ENCODE assay signal across 8 cellular contexts in the genomic region with DNA sequence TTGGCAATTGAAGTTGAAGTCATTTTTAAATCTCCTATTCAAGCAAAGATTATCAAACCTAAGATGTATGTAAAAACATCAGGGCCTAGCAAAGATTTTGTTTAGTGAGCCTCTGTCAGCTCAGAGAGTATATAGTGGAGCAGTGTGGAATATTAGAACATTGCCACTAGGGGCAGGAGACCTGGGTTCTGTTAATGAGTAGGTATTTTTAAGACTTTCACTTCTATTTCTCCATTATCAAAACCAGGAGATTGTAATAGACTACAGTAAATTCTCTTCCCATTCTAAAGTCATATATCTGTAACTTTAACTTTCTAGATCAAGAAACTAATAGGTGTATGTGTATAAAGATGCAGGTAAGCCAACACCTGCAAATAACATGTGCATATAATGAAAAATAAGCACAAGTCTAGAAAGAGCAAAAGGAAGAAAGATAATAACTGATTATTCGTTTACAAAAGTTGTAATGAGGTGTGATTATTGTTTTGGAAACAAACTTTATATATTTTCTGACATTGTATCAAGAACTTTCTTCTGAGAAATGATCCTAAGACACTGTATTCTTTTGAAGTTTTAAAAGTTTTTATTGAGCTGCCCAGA.
DNase-seq lines count a peak whose midpoint lies in the region; ATAC-seq and TF ChIP-seq lines count a peak whose summit lies in the region.

No MANE protein-coding gene starts in this region.

- TF ChIP-seq POLR2A in esophagus muscularis mucosa (IDR thresholded peaks at IDR 0.05; ENCODE audit: low read depth) = no peak

- H3K23ac ChIP-seq in mesenchymal stem cell (ENCODE audit: low read length in 2 of 2) = no peak overlapping the region

- TF ChIP-seq CTCF in esophagus muscularis mucosa (IDR thresholded peaks at IDR 0.05) = peak in 1 of 3 experiments; percentile 31

- peak; percentile 21 for DNase-seq in A172 (ENCODE audit: low spot score)
- peak; percentile 12 for DNase-seq in mesenchymal stem cell
- no peak for DNase-seq in HCEC 1CT
- DNase-seq in esophagus muscularis mucosa (ENCODE audit: extremely low spot score) = no peak

- no peak overlapping the region for H2BK5ac ChIP-seq in mesenchymal stem cell (ENCODE audit: low read depth, low read length, poor library complexity, severe bottlenecking)

- TF ChIP-seq EP300 in esophagus muscularis mucosa (IDR thresholded peaks at IDR 0.05) = no peak

- no peak overlapping the region for H3K14ac ChIP-seq in mesenchymal stem cell (ENCODE audit: low read length in 2 of 2)

- H3K4me1 ChIP-seq in mesenchymal stem cell (ENCODE audit: control insufficient read depth, insufficient read depth, low read depth, low read length) (no peaks in the 10 kb centered on the region), esophagus muscularis mucosa (no peaks in the 10 kb centered on the region)

- H3K36me3 ChIP-seq in mesenchymal stem cell (ENCODE audit: control insufficient read depth in 1 of 2, insufficient read depth in 2 of 2, low read depth in 1 of 2, low read length in 2 of 2) (peaks cover 0 to 8% of the 10 kb centered on the region in 2 experiments), esophagus muscularis mucosa (no peaks in the 10 kb centered on the region)

- no peak overlapping the region for H3K4me3 ChIP-seq in mesenchymal stem cell (ENCODE audit: insufficient read depth in 1 of 2, low read depth in 1 of 2, low read length in 2 of 2)
- no peak overlapping the region for H3K4me3 ChIP-seq in esophagus muscularis mucosa

- H3K79me1 ChIP-seq in mesenchymal stem cell (replicated peaks; ENCODE audit: low read length, poor library complexity, severe bottlenecking) = no peaks in the 10 kb centered on the region

- H3K27ac ChIP-seq in mesenchymal stem cell (ENCODE audit: low read length, poor library complexity, severe bottlenecking) (no peak overlapping the region), esophagus muscularis mucosa (replicated peaks in 1 of 4) (no peak overlapping the region)

- no peak overlapping the region for H2BK120ac ChIP-seq in mesenchymal stem cell (ENCODE audit: low read depth, low read length)

- H3K4ac ChIP-seq in mesenchymal stem cell (ENCODE audit: low read depth in 1 of 2, low read length in 2 of 2) = no peak overlapping the region

- no peak overlapping the region for H3K18ac ChIP-seq in mesenchymal stem cell (ENCODE audit: low read depth in 1 of 2, low read length in 2 of 2)

- H3K9me3 ChIP-seq in mesenchymal stem cell (ENCODE audit: control insufficient read depth, low read length) (no peaks in the 10 kb centered on the region), esophagus muscularis mucosa (no peaks in the 10 kb centered on the region)

- no peak overlapping the region for H2BK12ac ChIP-seq in mesenchymal stem cell (ENCODE audit: low read length in 2 of 2)

- H3K27me3 ChIP-seq in mesenchymal stem cell (ENCODE audit: control insufficient read depth in 1 of 2, insufficient read depth in 1 of 2, low read length in 2 of 2) = no peaks in the 10 kb centered on the region
- no peaks in the 10 kb centered on the region for H3K27me3 ChIP-seq in esophagus muscularis mucosa

- H3K4me2 ChIP-seq in mesenchymal stem cell (ENCODE audit: low read length, poor library complexity, severe bottlenecking) = no peak overlapping the region

- no CpG with 5 or more reads among the region's 1 CpG for WGBS in mesenchymal stem cell
- 43% methylated on average over 1 of the region's 1 CpG for WGBS in esophagus muscularis mucosa

- intact Hi-C loops in esophagus muscularis mucosa (cut with DNase I) = no loop called here

- no peak overlapping the region for H4K8ac ChIP-seq in mesenchymal stem cell (ENCODE audit: low read length)

- no peak overlapping the region for H2AK5ac ChIP-seq in mesenchymal stem cell (ENCODE audit: low read length, severe bottlenecking)

- H2BK15ac ChIP-seq in mesenchymal stem cell (ENCODE audit: low read depth, poor library complexity, severe bottlenecking) = no peak overlapping the region

- no peak overlapping the region for H2AFZ ChIP-seq in mesenchymal stem cell (ENCODE audit: low read depth, low read length)

- no peak overlapping the region for H3K9ac ChIP-seq in mesenchymal stem cell (ENCODE audit: low read length)

- no peak overlapping the region for H4K91ac ChIP-seq in mesenchymal stem cell (ENCODE audit: low read length)

- ATAC-seq in GM18519 (IDR thresholded peaks at IDR 0.05; ENCODE audit: low FRiP score, unreplicated experiment) (peak; percentile 73), HG03280 (IDR thresholded peaks at IDR 0.05; ENCODE audit: unreplicated experiment) (peak; percentile 76), SK-N-SH treated with all-trans-retinoic acid at 6 μM for 48 hours (peak; percentile 91), GM19467 (IDR thresholded peaks at IDR 0.05; ENCODE audit: unreplicated experiment) (no peak)

TF ChIP-seq in SK-N-SH treated with all-trans-retinoic acid at 6 μM for 48 hours, 23 proteins besides CTCF, POLR2A, EP300 and RAD21 (continues in another document):
- TF ChIP-seq ZFP3 (CRISPR knock-in tag; IDR thresholded peaks at IDR 0.05) (no peak), ISL1 (CRISPR knock-in tag; IDR thresholded peaks at IDR 0.05) (no peak), CSDC2 (CRISPR knock-in tag; IDR thresholded peaks at IDR 0.05) (no peak), POU6F1 (CRISPR knock-in tag; IDR thresholded peaks at IDR 0.05; ENCODE audit: borderline replicate concordance, low read depth) (no peak), CREB5 (CRISPR knock-in tag; IDR thresholded peaks at IDR 0.05; ENCODE audit: low read depth) (no peak), ZFP30 (CRISPR knock-in tag; IDR thresholded peaks at IDR 0.05) (no peak), RARB (CRISPR knock-in tag; IDR thresholded peaks at IDR 0.05) (no peak)
- TF ChIP-seq, protein P1, sequence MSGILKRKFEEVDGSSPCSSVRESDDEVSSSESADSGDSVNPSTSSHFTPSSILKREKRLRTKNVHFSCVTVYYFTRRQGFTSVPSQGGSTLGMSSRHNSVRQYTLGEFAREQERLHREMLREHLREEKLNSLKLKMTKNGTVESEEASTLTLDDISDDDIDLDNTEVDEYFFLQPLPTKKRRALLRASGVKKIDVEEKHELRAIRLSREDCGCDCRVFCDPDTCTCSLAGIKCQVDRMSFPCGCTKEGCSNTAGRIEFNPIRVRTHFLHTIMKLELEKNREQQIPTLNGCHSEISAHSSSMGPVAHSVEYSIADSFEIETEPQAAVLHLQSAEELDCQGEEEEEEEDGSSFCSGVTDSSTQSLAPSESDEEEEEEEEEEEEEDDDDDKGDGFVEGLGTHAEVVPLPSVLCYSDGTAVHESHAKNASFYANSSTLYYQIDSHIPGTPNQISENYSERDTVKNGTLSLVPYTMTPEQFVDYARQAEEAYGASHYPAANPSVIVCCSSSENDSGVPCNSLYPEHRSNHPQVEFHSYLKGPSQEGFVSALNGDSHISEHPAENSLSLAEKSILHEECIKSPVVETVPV (CRISPR knock-in tag; IDR thresholded peaks at IDR 0.05) = no peak
- TF ChIP-seq, protein P2, sequence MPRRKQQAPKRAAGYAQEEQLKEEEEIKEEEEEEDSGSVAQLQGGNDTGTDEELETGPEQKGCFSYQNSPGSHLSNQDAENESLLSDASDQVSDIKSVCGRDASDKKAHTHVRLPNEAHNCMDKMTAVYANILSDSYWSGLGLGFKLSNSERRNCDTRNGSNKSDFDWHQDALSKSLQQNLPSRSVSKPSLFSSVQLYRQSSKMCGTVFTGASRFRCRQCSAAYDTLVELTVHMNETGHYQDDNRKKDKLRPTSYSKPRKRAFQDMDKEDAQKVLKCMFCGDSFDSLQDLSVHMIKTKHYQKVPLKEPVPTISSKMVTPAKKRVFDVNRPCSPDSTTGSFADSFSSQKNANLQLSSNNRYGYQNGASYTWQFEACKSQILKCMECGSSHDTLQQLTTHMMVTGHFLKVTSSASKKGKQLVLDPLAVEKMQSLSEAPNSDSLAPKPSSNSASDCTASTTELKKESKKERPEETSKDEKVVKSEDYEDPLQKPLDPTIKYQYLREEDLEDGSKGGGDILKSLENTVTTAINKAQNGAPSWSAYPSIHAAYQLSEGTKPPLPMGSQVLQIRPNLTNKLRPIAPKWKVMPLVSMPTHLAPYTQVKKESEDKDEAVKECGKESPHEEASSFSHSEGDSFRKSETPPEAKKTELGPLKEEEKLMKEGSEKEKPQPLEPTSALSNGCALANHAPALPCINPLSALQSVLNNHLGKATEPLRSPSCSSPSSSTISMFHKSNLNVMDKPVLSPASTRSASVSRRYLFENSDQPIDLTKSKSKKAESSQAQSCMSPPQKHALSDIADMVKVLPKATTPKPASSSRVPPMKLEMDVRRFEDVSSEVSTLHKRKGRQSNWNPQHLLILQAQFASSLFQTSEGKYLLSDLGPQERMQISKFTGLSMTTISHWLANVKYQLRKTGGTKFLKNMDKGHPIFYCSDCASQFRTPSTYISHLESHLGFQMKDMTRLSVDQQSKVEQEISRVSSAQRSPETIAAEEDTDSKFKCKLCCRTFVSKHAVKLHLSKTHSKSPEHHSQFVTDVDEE (CRISPR knock-in tag; IDR thresholded peaks at IDR 0.05) = no peak

Comparison
In these comparisons a context has a peak if more than half of its experiments do, and no peak if none do; other contexts are left out.
1. DNase-seq: peak in A172 (single experiment) and mesenchymal stem cell (single experiment); none in HCEC 1CT (single experiment) and esophagus muscularis mucosa (single experiment).